ENCODE assay signal across 9 cellular contexts in the genomic region with DNA sequence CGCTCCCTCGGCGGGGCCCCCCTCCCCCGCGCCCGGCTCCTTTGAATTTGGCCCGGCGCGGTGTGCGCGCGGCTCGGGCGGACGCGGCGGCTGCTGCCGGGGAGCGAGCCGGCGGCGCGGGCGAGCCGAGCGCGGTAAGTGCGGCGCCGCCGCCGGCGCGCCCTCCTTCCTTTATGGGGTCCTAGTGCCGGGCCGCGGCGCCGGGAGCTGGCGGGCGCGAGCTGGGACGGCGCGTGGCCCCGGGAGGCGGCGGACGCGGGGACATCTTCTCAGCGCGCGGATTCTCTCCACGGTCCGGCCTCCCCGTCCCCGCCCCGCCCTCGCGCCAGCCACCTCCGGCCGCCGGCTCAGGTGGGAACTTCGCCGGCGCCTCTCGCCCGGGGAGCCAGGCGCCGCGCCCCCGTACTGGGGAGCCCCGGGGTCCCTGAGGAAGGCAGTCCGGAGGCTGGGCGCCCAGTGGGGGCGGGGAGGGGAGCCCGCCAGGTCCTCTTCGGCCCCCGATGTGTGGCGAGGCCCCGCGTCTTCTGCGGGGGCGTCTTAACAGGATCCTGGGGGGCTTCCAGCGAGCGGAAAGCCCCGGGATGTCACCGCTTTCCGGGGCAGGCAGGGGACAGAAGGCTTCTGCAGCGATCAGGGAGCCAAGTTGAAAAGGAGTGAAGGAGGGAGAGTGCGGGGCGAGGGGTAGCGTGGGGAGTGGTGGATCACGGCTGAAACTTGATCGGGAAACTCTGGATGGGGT.
DNase-seq lines count a peak whose midpoint lies in the region; ATAC-seq and TF ChIP-seq lines count a peak whose summit lies in the region.
"Had no signal": no experiment of that assay in that cellular context is flagged by ENCODE, and none has a peak within 500 bp of the region (broad histone marks: within the 10 kb centered on the region; RNA-seq: fewer than 3 reads in every experiment).

No MANE protein-coding gene starts in this region.

- H3K36me3 ChIP-seq in breast epithelium (no peaks in the 10 kb centered on the region), lung (ENCODE audit: control insufficient read depth in 2 of 2, insufficient read depth in 2 of 2, low read length in 2 of 2) (no peaks in the 10 kb centered on the region), vagina (no peaks in the 10 kb centered on the region)

- TF ChIP-seq POLR2A in breast epithelium (IDR thresholded peaks at IDR 0.05) = no peak
- TF ChIP-seq POLR2A in vagina (IDR thresholded peaks at IDR 0.05) = no peak

- intact Hi-C loops in breast epithelium (cut with DNase I; ENCODE audit: low total_unique reads) = no loop called here
- intact Hi-C loops in vagina (cut with DNase I) = no loop called here

- H3K4me1 ChIP-seq in breast epithelium (peaks cover 0 to 5% of the 10 kb centered on the region in 2 donors), lung (ENCODE audit: control insufficient read depth in 2 of 2, insufficient read depth in 2 of 2, low read length in 2 of 2) (peaks cover 5 to 17% of the 10 kb centered on the region in 2 donors), vagina (peaks cover 23% of the 10 kb centered on the region)

- H3K4me3 ChIP-seq in breast epithelium (peak overlapping the region; percentile 55 to 72 (median 60)), lung (peak overlapping the region; percentile 27), vagina (peak overlapping the region; percentile 47 to 58)

- H3K27me3 ChIP-seq in breast epithelium (peaks cover 5 to 58% of the 10 kb centered on the region in 2 donors), lung (ENCODE audit: control insufficient read depth, insufficient read depth) (peaks cover 16% of the 10 kb centered on the region), vagina (peaks cover 3% of the 10 kb centered on the region)

- DNase-seq in NCI-H2227 (lab: John Stamatoyannopoulos, UW; ENCODE audit: unreplicated experiment) = peak; percentile 65
- no peak for DNase-seq in NCI-H2227 treated with DMSO at 0.1 percent for 48 hours (lab: John Stamatoyannopoulos, UW)
- peak; percentile 2 for DNase-seq in HT-29 (ENCODE audit: low spot score)
- no peak for DNase-seq in breast epithelium (ENCODE audit: low spot score in 2 of 2)
- no peak for DNase-seq in lung (ENCODE audit: low spot score)
- no peak for DNase-seq in vagina (ENCODE audit: extremely low spot score in 2 of 2)
- no peak for DNase-seq in pons (ENCODE audit: low spot score)
- DNase-seq: DND-41 had no signal

- TF ChIP-seq CTCF in breast epithelium (IDR thresholded peaks at IDR 0.05) (no peak), lung (IDR thresholded peaks at IDR 0.05; ENCODE audit: control extremely low read depth, extremely low read depth) (no peak), vagina (IDR thresholded peaks at IDR 0.05) (no peak)

- no peaks in the 10 kb centered on the region for H3K9me3 ChIP-seq in breast epithelium
- H3K9me3 ChIP-seq in lung (ENCODE audit: control insufficient read depth in 2 of 2, insufficient read depth in 1 of 2, low read length in 1 of 2) = peaks cover 0 to 10% of the 10 kb centered on the region in 2 donors
- H3K9me3 ChIP-seq in vagina = no peaks in the 10 kb centered on the region

- ATAC-seq in lung (ENCODE audit: insufficient read depth, low FRiP score) = no peak
- no peak for ATAC-seq in HG02884 (IDR thresholded peaks at IDR 0.05; ENCODE audit: unreplicated experiment)

- 1% methylated on average over 52 to 95 of the region's 95 CpGs for WGBS in lung, 2 donors

- H3K27ac ChIP-seq in breast epithelium = no peak overlapping the region
- H3K27ac ChIP-seq in lung (ENCODE audit: low read depth in 1 of 2, low read length in 1 of 2) = no peak overlapping the region
- H3K27ac ChIP-seq in vagina = no peak overlapping the region

Comparison
In these comparisons a context has a peak if more than half of its experiments do, and no peak if none do; other contexts are left out.
1. DNase-seq: peak in NCI-H2227 (single experiment) and HT-29 (single experiment); none in NCI-H2227 treated with DMSO at 0.1 percent for 48 hours (single experiment), breast epithelium (0 of 2), lung (single experiment), vagina (0 of 2) and pons (single experiment).
2. Peak in every context shown above with its lines, with median percentiles within 50 percentile points of each other: H3K4me3 ChIP-seq.